1 cellular context compared by ENCODE assay signal in genomic region chrX:10177620-10178019, GRCh38.
TF ChIP-seq lines count a peak whose summit lies in the region.

No MANE protein-coding gene starts in this region.

TF ChIP-seq in HepG2, 621 proteins besides CTCF, POLR2A, EP300 and RAD21 (continued from another document):
- TF ChIP-seq CSRNP1 (CRISPR knock-in tag; IDR thresholded peaks at IDR 0.05) (no peak), NFE2L2 (IDR thresholded peaks at IDR 0.05; ENCODE audit: low read length) (no peak), TERF1 (CRISPR knock-in tag; IDR thresholded peaks at IDR 0.05) (no peak), GMEB1 (CRISPR knock-in tag; IDR thresholded peaks at IDR 0.05; ENCODE audit: borderline replicate concordance) (no peak)
